In the genomic region with DNA sequence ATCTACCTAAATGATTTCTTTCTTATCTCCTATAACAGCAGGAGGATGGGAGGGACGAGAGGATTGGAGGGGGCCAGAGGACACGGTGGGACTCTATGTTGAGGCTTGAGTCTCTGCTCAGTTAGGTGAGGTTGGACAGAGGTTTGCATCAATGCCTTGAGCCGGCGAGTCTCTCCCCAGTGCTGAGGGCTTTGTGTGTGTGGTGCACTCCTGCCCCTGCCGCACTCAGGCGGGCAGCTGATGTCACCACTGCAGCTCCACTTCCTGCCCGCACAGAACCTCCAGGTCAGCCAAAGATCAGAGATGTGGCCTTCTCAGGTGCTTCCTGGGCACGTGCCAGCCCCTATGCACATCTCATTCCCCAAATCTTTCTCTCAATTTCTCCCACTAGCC, we compare ENCODE assay signal across 11 cellular contexts. TPM values are rescaled to one million over a fixed set of nuclear protein-coding genes. Genes with fewer than 3 reads are reported as not detected.
DNase-seq lines count a peak whose midpoint lies in the region; ATAC-seq and TF ChIP-seq lines count a peak whose summit lies in the region.
"Not testable (repeated sequence)": the region's sequence is repeated elsewhere in the genome, so short reads cannot be mapped to it uniquely, and the experiment has no call there.
"Had no signal": no experiment of that assay in that cellular context is flagged by ENCODE, and none has a peak within 500 bp of the region (broad histone marks: within the 10 kb centered on the region; RNA-seq: fewer than 3 reads in every experiment).

No MANE protein-coding gene starts in this region.

- H3K4me3 Mint-ChIP-seq in CD4-positive, alpha-beta memory T cell, result peak overlapping the region; percentile 63 to 93 (median 80)
- peak overlapping the region; percentile 68 for H3K4me3 Mint-ChIP-seq in activated CD4-positive, alpha-beta T cell treated with anti-CD3 and anti-CD28 coated beads for 36 hours
- H3K4me3 Mint-ChIP-seq in activated naive CD8-positive, alpha-beta T cell treated with anti-CD3 and anti-CD28 coated beads for 36 hours, result peak overlapping the region; percentile 65
- H3K4me3 Mint-ChIP-seq in naive B cell, result peak overlapping the region; percentile 62 to 92 (median 86)
- peak overlapping the region; percentile 73 for H3K4me3 Mint-ChIP-seq in stimulated activated memory B cell treated with anti-CD40 and anti-IgM and Interleukin-4, amounts not matched to agents 10 μg/mL and 1 μg/mL and 100 μg/mL, for 72 hours

- H3F3A ChIP-seq in OCI-LY1 (ENCODE audit: insufficient read depth, low read length), result not testable (repeated sequence)

- not testable (repeated sequence) for H3K79me2 ChIP-seq in OCI-LY1 (ENCODE audit: insufficient read depth, low read length)

- H3K4me1 Mint-ChIP-seq in CD4-positive, alpha-beta memory T cell, result peaks cover 22 to 42% (median 29%) of the 10 kb centered on the region in 4 donors
- H3K4me1 Mint-ChIP-seq in activated CD4-positive, alpha-beta T cell treated with anti-CD3 and anti-CD28 coated beads for 36 hours, result peaks cover 24% of the 10 kb centered on the region
- H3K4me1 Mint-ChIP-seq in activated naive CD8-positive, alpha-beta T cell treated with anti-CD3 and anti-CD28 coated beads for 36 hours, result peaks cover 24% of the 10 kb centered on the region
- H3K4me1 Mint-ChIP-seq in naive B cell, result peaks cover 23 to 39% (median 29%) of the 10 kb centered on the region in 3 donors
- H3K4me1 Mint-ChIP-seq in stimulated activated memory B cell treated with anti-CD40 and anti-IgM and Interleukin-4, amounts not matched to agents 10 μg/mL and 1 μg/mL and 100 μg/mL, for 72 hours, result peaks cover 29% of the 10 kb centered on the region

- not testable (repeated sequence) for H2AFZ ChIP-seq in OCI-LY1 (ENCODE audit: low read length)

- not testable (repeated sequence) for H3K36me3 Mint-ChIP-seq in CD4-positive, alpha-beta memory T cell; activated CD4-positive, alpha-beta T cell treated with anti-CD3 and anti-CD28 coated beads for 36 hours (ENCODE audit: low read depth); activated naive CD8-positive, alpha-beta T cell treated with anti-CD3 and anti-CD28 coated beads for 36 hours; stimulated activated memory B cell treated with anti-CD40 and anti-IgM and Interleukin-4, amounts not matched to agents 10 μg/mL and 1 μg/mL and 100 μg/mL, for 72 hours
- peaks cover 6 to 14% of the 10 kb centered on the region in 2 donors for H3K36me3 Mint-ChIP-seq in naive B cell

- H3K9me3 ChIP-seq in CD4-positive, alpha-beta memory T cell (ENCODE audit: control insufficient read depth in 1 of 2, low read length in 2 of 2); HEK293 (ENCODE audit: control insufficient read depth, insufficient read depth, low read depth, low read length); OCI-LY1 (ENCODE audit: low read length): not testable (repeated sequence)
- peaks cover 22% of the 10 kb centered on the region for H3K9me3 ChIP-seq in left ventricle myocardium inferior (replicated peaks)

- peak overlapping the region; percentile 76 for H3K4me2 ChIP-seq in OCI-LY1 (ENCODE audit: low read length)

- not testable (repeated sequence) for H4K20me1 ChIP-seq in OCI-LY1 (ENCODE audit: insufficient read depth, low read length)

- intact Hi-C loops in CD4-positive, alpha-beta memory T cell (cut with micrococcal nuclease), result loop anchor here (1.0 to 2.0 kb wide), 2 partner anchors 14 to 27 kb away; no protein-coding TSS in a partner anchor
- intact Hi-C loops in activated CD4-positive, alpha-beta T cell treated with anti-CD3 and anti-CD28 coated beads for 36 hours (cut with DNase I, micrococcal nuclease); left ventricle myocardium inferior (cut with micrococcal nuclease): not testable (repeated sequence)

- H3K27ac ChIP-seq in CD4-positive, alpha-beta memory T cell (ENCODE audit: low read depth, low read length); HEK293 (ENCODE audit: extremely low read depth, low read depth, low read length); OCI-LY1 (ENCODE audit: low read depth, low read length, poor library complexity, severe bottlenecking); left ventricle myocardium inferior (replicated peaks): not testable (repeated sequence)

- H3K36me3 ChIP-seq in CD4-positive, alpha-beta memory T cell (ENCODE audit: insufficient read depth, low read length); HEK293 (ENCODE audit: control insufficient read depth in 2 of 2, insufficient read depth in 1 of 2, low read length in 2 of 2); OCI-LY1 (ENCODE audit: insufficient read depth, low read length); left ventricle myocardium inferior: not testable (repeated sequence)

- not testable (repeated sequence) for H3K4me3 ChIP-seq in CD4-positive, alpha-beta memory T cell (ENCODE audit: low read length in 2 of 2)
- H3K4me3 ChIP-seq in HEK293 (ENCODE audit: low read depth, low read length), result peak overlapping the region; percentile 47
- H3K4me3 ChIP-seq in OCI-LY1 (ENCODE audit: low read depth, low read length, poor library complexity, severe bottlenecking), result peak overlapping the region; percentile 54
- H3K4me3 ChIP-seq in left ventricle myocardium inferior, result peak overlapping the region; percentile 51

- peaks cover 68 to 76% of the 10 kb centered on the region in 2 donors for H3K27me3 Mint-ChIP-seq in CD4-positive, alpha-beta memory T cell
- H3K27me3 Mint-ChIP-seq in activated CD4-positive, alpha-beta T cell treated with anti-CD3 and anti-CD28 coated beads for 36 hours, result peaks cover 80% of the 10 kb centered on the region
- peaks cover 97% of the 10 kb centered on the region for H3K27me3 Mint-ChIP-seq in activated naive CD8-positive, alpha-beta T cell treated with anti-CD3 and anti-CD28 coated beads for 36 hours
- H3K27me3 Mint-ChIP-seq in naive B cell, result peaks cover 63 to 89% (median 86%) of the 10 kb centered on the region in 3 donors
- H3K27me3 Mint-ChIP-seq in stimulated activated memory B cell treated with anti-CD40 and anti-IgM and Interleukin-4, amounts not matched to agents 10 μg/mL and 1 μg/mL and 100 μg/mL, for 72 hours, result peaks cover 92% of the 10 kb centered on the region

- POLR2A ChIA-PET in CD4-positive, alpha-beta memory T cell (lab: Charles Lee; ENCODE audit: partially characterized antibody), result interaction anchor here (1.3 kb wide), 1 partner anchor 51 kb away, joined by 3 read pairs; no protein-coding TSS in a partner anchor
- POLR2A ChIA-PET in HEK293 (lab: Yijun Ruan, JAX), result interaction anchor here (2.8 kb wide), 1 partner anchor 28 kb away, joined by 11 read pairs; the partner anchor contains the start of gene ULBP1
- POLR2A ChIA-PET in activated CD4-positive, alpha-beta T cell treated with anti-CD3 and anti-CD28 coated beads for 36 hours (lab: Charles Lee), result not testable (repeated sequence)

- H3K27me3 ChIP-seq in CD4-positive, alpha-beta memory T cell (ENCODE audit: insufficient read depth, low read length), result peaks cover 74% of the 10 kb centered on the region
- not testable (repeated sequence) for H3K27me3 ChIP-seq in OCI-LY1 (ENCODE audit: insufficient read depth, low read length)
- peaks cover 100% of the 10 kb centered on the region for H3K27me3 ChIP-seq in left ventricle myocardium inferior (ENCODE audit: low read depth)

- TF ChIP-seq CTCF in HEK293 (tag by site-specific recombination; IDR thresholded peaks at IDR 0.05); OCI-LY1 (IDR thresholded peaks at IDR 0.05; ENCODE audit: low read length); left ventricle myocardium inferior (IDR thresholded peaks at IDR 0.05; ENCODE audit: borderline replicate concordance): not testable (repeated sequence)

- CTCF ChIA-PET in CD4-positive, alpha-beta memory T cell (lab: Charles Lee; ENCODE audit: partially characterized antibody), result interaction anchor here (1.0 to 1.7 kb wide), 3 partner anchors 15 to 25 kb away, joined by 4 to 5 read pairs (median 4); no protein-coding TSS in a partner anchor
- CTCF ChIA-PET in HEK293 (lab: Yijun Ruan, JAX), result interaction anchor here (0.5 to 1.6 kb wide), 7 partner anchors 15 to 888 kb away, joined by 3 to 7 read pairs (median 3); partner anchors contain the start of gene ULBP1
- CTCF ChIA-PET in activated CD4-positive, alpha-beta T cell treated with anti-CD3 and anti-CD28 coated beads for 36 hours (lab: Charles Lee), result interaction anchor here (0.6 to 2.5 kb wide), 4 partner anchors 15 to 26 kb away, joined by 3 to 11 read pairs (median 4); no protein-coding TSS in a partner anchor

- peaks cover 0 to 31% (median 15%) of the 10 kb centered on the region in 8 donors for H3K9me3 Mint-ChIP-seq in CD4-positive, alpha-beta memory T cell
- not testable (repeated sequence) for H3K9me3 Mint-ChIP-seq in activated CD4-positive, alpha-beta T cell treated with anti-CD3 and anti-CD28 coated beads for 36 hours (ENCODE audit: low read depth); activated naive CD8-positive, alpha-beta T cell treated with anti-CD3 and anti-CD28 coated beads for 36 hours; stimulated activated memory B cell treated with anti-CD40 and anti-IgM and Interleukin-4, amounts not matched to agents 10 μg/mL and 1 μg/mL and 100 μg/mL, for 72 hours
- H3K9me3 Mint-ChIP-seq in naive B cell, result peaks cover 6 to 29% (median 22%) of the 10 kb centered on the region in 7 donors

- H3K4me1 ChIP-seq in CD4-positive, alpha-beta memory T cell (ENCODE audit: insufficient read depth, low read length), result peaks cover 28% of the 10 kb centered on the region
- H3K4me1 ChIP-seq in HEK293 (ENCODE audit: control insufficient read depth, insufficient read depth, low read length), result not testable (repeated sequence)
- peaks cover 14% of the 10 kb centered on the region for H3K4me1 ChIP-seq in OCI-LY1 (ENCODE audit: insufficient read depth, low read length, severe bottlenecking)
- peaks cover 19% of the 10 kb centered on the region for H3K4me1 ChIP-seq in left ventricle myocardium inferior

- H3K9me2 ChIP-seq in OCI-LY1 (ENCODE audit: low read depth, low read length), result not testable (repeated sequence)

- H3K27ac Mint-ChIP-seq in CD4-positive, alpha-beta memory T cell, result peak overlapping the region in 1 of 7 donors; percentile 58
- H3K27ac Mint-ChIP-seq in activated CD4-positive, alpha-beta T cell treated with anti-CD3 and anti-CD28 coated beads for 36 hours; activated naive CD8-positive, alpha-beta T cell treated with anti-CD3 and anti-CD28 coated beads for 36 hours; stimulated activated memory B cell treated with anti-CD40 and anti-IgM and Interleukin-4, amounts not matched to agents 10 μg/mL and 1 μg/mL and 100 μg/mL, for 72 hours: not testable (repeated sequence)
- H3K27ac Mint-ChIP-seq in naive B cell, result peak overlapping the region; percentile 4 to 95 (median 62)

- ATAC-seq in activated CD4-positive, alpha-beta T cell treated with anti-CD3 and anti-CD28 coated beads for 36 hours, result peak; percentile 72
- ATAC-seq in naive B cell (ENCODE audit: low read depth in 2 of 2), result peak; percentile 73 to 82
- peak; percentile 82 for ATAC-seq in stimulated activated memory B cell treated with anti-CD40 and anti-IgM and Interleukin-4, amounts not matched to agents 10 μg/mL and 1 μg/mL and 100 μg/mL, for 72 hours

- not testable (repeated sequence) for H3K9ac ChIP-seq in OCI-LY1 (ENCODE audit: low read length)

- not testable (repeated sequence) for DNase-seq in CD4-positive, alpha-beta memory T cell; activated CD4-positive, alpha-beta T cell treated with anti-CD3 and anti-CD28 coated beads for 36 hours; activated naive CD8-positive, alpha-beta T cell treated with anti-CD3 and anti-CD28 coated beads for 36 hours; left ventricle myocardium inferior; naive B cell

RNA-seq across cellular contexts. Expression of gene ULBP1, which starts 27.7 kb away (rescaled TPM):
- total RNA-seq in CD4-positive, alpha-beta memory T cell, result not detected
- not detected for polyA plus RNA-seq in CD4-positive, alpha-beta memory T cell
- 1 to 10 TPM; 2.7 to 5.0 TPM for total RNA-seq in activated CD4-positive, alpha-beta T cell treated with anti-CD3 and anti-CD28 coated beads for 36 hours
- total RNA-seq in activated naive CD8-positive, alpha-beta T cell treated with anti-CD3 and anti-CD28 coated beads for 36 hours, result 1 to 10 TPM; 2.8 to 2.9 TPM
- total RNA-seq in left ventricle myocardium inferior, result 0.38 TPM
- polyA plus RNA-seq in naive B cell (ENCODE audit: low read depth in 6 of 6), result not detected

RNA-seq across cellular contexts. Expression of gene RAET1L, which starts 33.9 kb away (rescaled TPM):
- not detected for total RNA-seq in CD4-positive, alpha-beta memory T cell
- polyA plus RNA-seq in CD4-positive, alpha-beta memory T cell, result not detected
- not detected for total RNA-seq in activated CD4-positive, alpha-beta T cell treated with anti-CD3 and anti-CD28 coated beads for 36 hours
- total RNA-seq in activated naive CD8-positive, alpha-beta T cell treated with anti-CD3 and anti-CD28 coated beads for 36 hours, result not detected
- total RNA-seq in left ventricle myocardium inferior, result not detected
- not detected for polyA plus RNA-seq in naive B cell (ENCODE audit: low read depth in 6 of 6)
- total RNA-seq: osteoblast, urinary bladder had no signal
- polyA plus RNA-seq: AG04450, urinary bladder had no signal

RNA-seq across cellular contexts. Expression of gene ULBP2, which starts 49.6 kb away (rescaled TPM):
- total RNA-seq in CD4-positive, alpha-beta memory T cell, result not detected
- polyA plus RNA-seq in CD4-positive, alpha-beta memory T cell, result 1 to 10 TPM in 1 of 2 donors, under 1 TPM in 1; 0.28 to 1.1 TPM
- under 1 TPM; 0.32 to 0.43 TPM for total RNA-seq in activated CD4-positive, alpha-beta T cell treated with anti-CD3 and anti-CD28 coated beads for 36 hours
- total RNA-seq in activated naive CD8-positive, alpha-beta T cell treated with anti-CD3 and anti-CD28 coated beads for 36 hours, result under 1 TPM; 0.43 to 0.62 TPM
- 0.93 TPM for total RNA-seq in left ventricle myocardium inferior
- not detected for polyA plus RNA-seq in naive B cell (ENCODE audit: low read depth in 6 of 6)
